ENCODE assay signal across 1 cellular context in the genomic region with DNA sequence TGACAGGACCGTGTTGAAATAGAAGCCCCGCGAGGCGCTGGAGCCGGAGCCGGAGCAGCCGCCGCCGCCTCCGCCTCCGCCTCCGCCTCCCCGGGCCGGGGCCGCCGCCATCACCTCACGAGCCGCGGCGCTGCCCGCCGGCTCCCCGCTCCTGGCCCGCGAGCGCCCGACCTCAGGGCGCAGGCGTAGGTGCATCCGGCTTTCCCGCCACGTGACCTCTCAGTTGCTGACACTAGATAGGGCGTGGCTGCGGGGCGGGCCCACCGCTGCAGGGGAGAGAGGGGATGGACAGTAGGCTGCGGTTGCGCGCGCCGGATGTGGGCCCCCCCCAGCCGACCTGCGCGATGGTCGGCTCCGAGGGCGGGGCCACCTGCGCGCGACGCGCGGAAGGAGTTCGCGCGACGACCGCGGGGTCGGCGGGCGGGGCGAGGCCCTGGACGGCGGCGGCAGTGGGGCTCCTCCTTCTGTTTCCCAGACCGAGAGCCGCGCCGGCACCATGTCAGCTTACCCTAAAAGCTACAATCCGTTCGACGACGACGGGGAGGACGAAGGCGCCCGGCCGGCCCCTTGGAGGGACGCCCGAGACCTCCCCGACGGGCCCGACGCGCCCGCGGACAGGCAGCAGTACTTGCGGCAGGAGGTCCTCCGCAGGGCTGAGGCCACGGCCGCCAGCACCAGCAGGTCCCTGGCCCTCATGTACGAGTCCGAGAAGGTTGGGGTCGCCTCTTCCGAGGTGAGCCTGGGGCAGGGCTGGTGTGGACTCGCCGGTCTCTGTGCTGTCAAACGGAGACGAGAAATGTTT.
TF ChIP-seq lines count a peak whose summit lies in the region.

A gene (minus strand): TSS at position 197 of the 802 bp plus-strand sequence. CDS start 86 bp downstream, at position 111.
A gene (plus strand): TSS at position 393 of the 802 bp plus-strand sequence. CDS start 104 bp downstream, at position 497.

TF ChIP-seq in HepG2, 621 proteins besides CTCF, POLR2A, EP300 and RAD21 (continued from another document and continues in another):
- TF ChIP-seq, protein P1, sequence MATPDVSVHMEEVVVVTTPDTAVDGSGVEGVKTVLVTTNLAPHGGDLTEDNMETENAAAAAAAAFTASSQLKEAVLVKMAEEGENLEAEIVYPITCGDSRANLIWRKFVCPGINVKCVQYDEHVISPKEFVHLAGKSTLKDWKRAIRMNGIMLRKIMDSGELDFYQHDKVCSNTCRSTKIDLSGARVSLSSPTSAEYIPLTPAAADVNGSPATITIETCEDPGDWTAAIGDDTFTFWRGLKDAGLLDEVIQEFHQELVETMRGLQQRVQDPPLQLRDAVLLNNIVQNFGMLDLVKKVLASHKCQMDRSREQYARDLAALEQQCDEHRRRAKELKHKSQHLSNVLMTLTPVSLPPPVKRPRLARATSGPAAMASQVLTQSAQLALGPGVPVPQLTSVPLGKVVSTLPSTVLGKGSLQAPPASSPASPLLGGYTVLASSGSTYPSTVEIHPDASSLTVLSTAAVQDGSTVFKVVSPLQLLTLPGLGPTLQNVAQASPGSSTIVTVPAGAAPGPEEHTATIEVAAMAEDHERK (CRISPR knock-in tag; IDR thresholded peaks at IDR 0.05; ENCODE audit: low read depth), result peak; percentile 38; the same call in 1 of the 2 replicates
- TF ChIP-seq HCFC1 (IDR thresholded peaks at IDR 0.05; ENCODE audit: low read depth, low read length) (no peak; the same call in 1 of the 2 replicates), ZNF543 (CRISPR knock-in tag; IDR thresholded peaks at IDR 0.05) (peak; percentile 58; the same call in 1 of the 2 replicates), ZBTB38 (CRISPR knock-in tag; IDR thresholded peaks at IDR 0.05) (peak; percentile 68; the same call in 1 of the 2 replicates), ZNF546 (CRISPR knock-in tag; conservative IDR thresholded peaks at IDR 0.05) (peak; percentile 61), THAP11 (CRISPR knock-in tag; IDR thresholded peaks at IDR 0.05) (peak; percentile 87), KLF15 (CRISPR knock-in tag; IDR thresholded peaks at IDR 0.05; ENCODE audit: borderline replicate concordance) (peak; percentile 24; the same call in 1 of the 2 replicates), ZNF558 (CRISPR knock-in tag; IDR thresholded peaks at IDR 0.05; ENCODE audit: borderline replicate concordance) (peak; percentile 31; the same call in 1 of the 2 replicates), ZNF17 (CRISPR knock-in tag; IDR thresholded peaks at IDR 0.05) (no peak), MED1 (CRISPR knock-in tag; IDR thresholded peaks at IDR 0.05) (peak; percentile 64; the same call in 1 of the 2 replicates), ZNF644 (CRISPR knock-in tag; IDR thresholded peaks at IDR 0.05; ENCODE audit: low read depth) (no peak), ZNF672 (CRISPR knock-in tag; IDR thresholded peaks at IDR 0.05) (0 out of 2 replicates have a peak, but pooled peaks have one; percentile 15), POLR2G (IDR thresholded peaks at IDR 0.05; ENCODE audit: low read depth, low read length) (peak; percentile 81), KMT2A (CRISPR knock-in tag; IDR thresholded peaks at IDR 0.05) (peak; percentile 34), SNAI1 (CRISPR knock-in tag; IDR thresholded peaks at IDR 0.05; ENCODE audit: borderline replicate concordance) (no peak), CHCHD3 (CRISPR knock-in tag; IDR thresholded peaks at IDR 0.05) (0 out of 2 replicates have a peak, but pooled peaks have one; percentile 22), ZSCAN22 (CRISPR knock-in tag; IDR thresholded peaks at IDR 0.05) (0 out of 2 replicates have a peak, but pooled peaks have one; percentile 60), ZNF274 (CRISPR knock-in tag; IDR thresholded peaks at IDR 0.05) (peak; percentile 26; the same call in 1 of the 2 replicates), JARID2 (CRISPR knock-in tag; IDR thresholded peaks at IDR 0.05; ENCODE audit: insufficient replicate concordance) (peak; percentile 49), SMAD3 (CRISPR knock-in tag; IDR thresholded peaks at IDR 0.05) (no peak), HDAC1 (CRISPR knock-in tag; IDR thresholded peaks at IDR 0.05) (peak; percentile 82), ZBTB7B (CRISPR knock-in tag; IDR thresholded peaks at IDR 0.05) (peak; percentile 41; the same call in 1 of the 2 replicates), ELF1 (CRISPR knock-in tag; IDR thresholded peaks at IDR 0.05) (peak; percentile 70), ZNF263 (CRISPR knock-in tag; IDR thresholded peaks at IDR 0.05) (no peak), ZNF441 (CRISPR knock-in tag; IDR thresholded peaks at IDR 0.05; ENCODE audit: borderline replicate concordance) (no peak; the same call in 1 of the 2 replicates), TARDBP (CRISPR knock-in tag; IDR thresholded peaks at IDR 0.05) (peak; percentile 70; the same call in 1 of the 2 replicates), ZNF331 (CRISPR knock-in tag; IDR thresholded peaks at IDR 0.05) (peak; percentile 27; the same call in 1 of the 2 replicates), NR1H2 (CRISPR knock-in tag; IDR thresholded peaks at IDR 0.05; ENCODE audit: borderline replicate concordance, low read depth) (no peak), RARG (CRISPR knock-in tag; IDR thresholded peaks at IDR 0.05; ENCODE audit: low read depth) (no peak), GTF3A (CRISPR knock-in tag; conservative IDR thresholded peaks at IDR 0.05) (peak; percentile 82; the same call in 1 of the 2 replicates), ZNF720 (CRISPR knock-in tag; IDR thresholded peaks at IDR 0.05) (no peak), MXI1 (IDR thresholded peaks at IDR 0.05; ENCODE audit: borderline replicate concordance, low read depth, low read length) (peak; percentile 62; the same call in 1 of the 3 replicates), KMT2B (CRISPR knock-in tag; IDR thresholded peaks at IDR 0.05) (peak; percentile 66; the same call in 1 of the 2 replicates), KDM1A (CRISPR knock-in tag; IDR thresholded peaks at IDR 0.05) (0 out of 2 replicates have a peak, but pooled peaks have one; percentile 32), ZNF749 (CRISPR knock-in tag; IDR thresholded peaks at IDR 0.05; ENCODE audit: borderline replicate concordance) (0 out of 2 replicates have a peak, but pooled peaks have one; percentile 37), AHR (CRISPR knock-in tag; IDR thresholded peaks at IDR 0.05) (peak; percentile 76; the same call in 1 of the 2 replicates), AGO2 (optimal IDR thresholded peaks at IDR 0.05; ENCODE audit: low read depth, low read length) (peak; percentile 47), ARNTL (CRISPR knock-in tag; IDR thresholded peaks at IDR 0.05) (peak; percentile 97), ZNF773 (CRISPR knock-in tag; IDR thresholded peaks at IDR 0.05; ENCODE audit: borderline replicate concordance) (peak; percentile 49; the same call in 1 of the 2 replicates), ZNF747 (CRISPR knock-in tag; IDR thresholded peaks at IDR 0.05; ENCODE audit: borderline replicate concordance) (0 out of 2 replicates have a peak, but pooled peaks have one; percentile 67)
- TF ChIP-seq, protein P2, sequence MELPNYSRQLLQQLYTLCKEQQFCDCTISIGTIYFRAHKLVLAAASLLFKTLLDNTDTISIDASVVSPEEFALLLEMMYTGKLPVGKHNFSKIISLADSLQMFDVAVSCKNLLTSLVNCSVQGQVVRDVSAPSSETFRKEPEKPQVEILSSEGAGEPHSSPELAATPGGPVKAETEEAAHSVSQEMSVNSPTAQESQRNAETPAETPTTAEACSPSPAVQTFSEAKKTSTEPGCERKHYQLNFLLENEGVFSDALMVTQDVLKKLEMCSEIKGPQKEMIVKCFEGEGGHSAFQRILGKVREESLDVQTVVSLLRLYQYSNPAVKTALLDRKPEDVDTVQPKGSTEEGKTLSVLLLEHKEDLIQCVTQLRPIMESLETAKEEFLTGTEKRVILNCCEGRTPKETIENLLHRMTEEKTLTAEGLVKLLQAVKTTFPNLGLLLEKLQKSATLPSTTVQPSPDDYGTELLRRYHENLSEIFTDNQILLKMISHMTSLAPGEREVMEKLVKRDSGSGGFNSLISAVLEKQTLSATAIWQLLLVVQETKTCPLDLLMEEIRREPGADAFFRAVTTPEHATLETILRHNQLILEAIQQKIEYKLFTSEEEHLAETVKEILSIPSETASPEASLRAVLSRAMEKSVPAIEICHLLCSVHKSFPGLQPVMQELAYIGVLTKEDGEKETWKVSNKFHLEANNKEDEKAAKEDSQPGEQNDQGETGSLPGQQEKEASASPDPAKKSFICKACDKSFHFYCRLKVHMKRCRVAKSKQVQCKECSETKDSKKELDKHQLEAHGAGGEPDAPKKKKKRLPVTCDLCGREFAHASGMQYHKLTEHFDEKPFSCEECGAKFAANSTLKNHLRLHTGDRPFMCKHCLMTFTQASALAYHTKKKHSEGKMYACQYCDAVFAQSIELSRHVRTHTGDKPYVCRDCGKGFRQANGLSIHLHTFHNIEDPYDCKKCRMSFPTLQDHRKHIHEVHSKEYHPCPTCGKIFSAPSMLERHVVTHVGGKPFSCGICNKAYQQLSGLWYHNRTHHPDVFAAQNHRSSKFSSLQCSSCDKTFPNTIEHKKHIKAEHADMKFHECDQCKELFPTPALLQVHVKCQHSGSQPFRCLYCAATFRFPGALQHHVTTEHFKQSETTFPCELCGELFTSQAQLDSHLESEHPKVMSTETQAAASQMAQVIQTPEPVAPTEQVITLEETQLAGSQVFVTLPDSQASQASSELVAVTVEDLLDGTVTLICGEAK (IDR thresholded peaks at IDR 0.05), result no peak
- TF ChIP-seq, protein P2 (CRISPR knock-in tag; IDR thresholded peaks at IDR 0.05), result peak; percentile 81
- TF ChIP-seq, protein P3, sequence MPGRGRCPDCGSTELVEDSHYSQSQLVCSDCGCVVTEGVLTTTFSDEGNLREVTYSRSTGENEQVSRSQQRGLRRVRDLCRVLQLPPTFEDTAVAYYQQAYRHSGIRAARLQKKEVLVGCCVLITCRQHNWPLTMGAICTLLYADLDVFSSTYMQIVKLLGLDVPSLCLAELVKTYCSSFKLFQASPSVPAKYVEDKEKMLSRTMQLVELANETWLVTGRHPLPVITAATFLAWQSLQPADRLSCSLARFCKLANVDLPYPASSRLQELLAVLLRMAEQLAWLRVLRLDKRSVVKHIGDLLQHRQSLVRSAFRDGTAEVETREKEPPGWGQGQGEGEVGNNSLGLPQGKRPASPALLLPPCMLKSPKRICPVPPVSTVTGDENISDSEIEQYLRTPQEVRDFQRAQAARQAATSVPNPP (CRISPR knock-in tag; IDR thresholded peaks at IDR 0.05), result no peak; the same call in 1 of the 2 replicates
- TF ChIP-seq, protein P4, sequence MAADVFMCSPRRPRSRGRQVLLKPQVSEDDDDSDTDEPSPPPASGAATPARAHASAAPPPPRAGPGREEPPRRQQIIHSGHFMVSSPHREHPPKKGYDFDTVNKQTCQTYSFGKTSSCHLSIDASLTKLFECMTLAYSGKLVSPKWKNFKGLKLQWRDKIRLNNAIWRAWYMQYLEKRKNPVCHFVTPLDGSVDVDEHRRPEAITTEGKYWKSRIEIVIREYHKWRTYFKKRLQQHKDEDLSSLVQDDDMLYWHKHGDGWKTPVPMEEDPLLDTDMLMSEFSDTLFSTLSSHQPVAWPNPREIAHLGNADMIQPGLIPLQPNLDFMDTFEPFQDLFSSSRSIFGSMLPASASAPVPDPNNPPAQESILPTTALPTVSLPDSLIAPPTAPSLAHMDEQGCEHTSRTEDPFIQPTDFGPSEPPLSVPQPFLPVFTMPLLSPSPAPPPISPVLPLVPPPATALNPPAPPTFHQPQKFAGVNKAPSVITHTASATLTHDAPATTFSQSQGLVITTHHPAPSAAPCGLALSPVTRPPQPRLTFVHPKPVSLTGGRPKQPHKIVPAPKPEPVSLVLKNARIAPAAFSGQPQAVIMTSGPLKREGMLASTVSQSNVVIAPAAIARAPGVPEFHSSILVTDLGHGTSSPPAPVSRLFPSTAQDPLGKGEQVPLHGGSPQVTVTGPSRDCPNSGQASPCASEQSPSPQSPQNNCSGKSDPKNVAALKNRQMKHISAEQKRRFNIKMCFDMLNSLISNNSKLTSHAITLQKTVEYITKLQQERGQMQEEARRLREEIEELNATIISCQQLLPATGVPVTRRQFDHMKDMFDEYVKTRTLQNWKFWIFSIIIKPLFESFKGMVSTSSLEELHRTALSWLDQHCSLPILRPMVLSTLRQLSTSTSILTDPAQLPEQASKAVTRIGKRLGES (CRISPR knock-in tag; IDR thresholded peaks at IDR 0.05; ENCODE audit: borderline replicate concordance), result no peak
- TF ChIP-seq, protein P5, sequence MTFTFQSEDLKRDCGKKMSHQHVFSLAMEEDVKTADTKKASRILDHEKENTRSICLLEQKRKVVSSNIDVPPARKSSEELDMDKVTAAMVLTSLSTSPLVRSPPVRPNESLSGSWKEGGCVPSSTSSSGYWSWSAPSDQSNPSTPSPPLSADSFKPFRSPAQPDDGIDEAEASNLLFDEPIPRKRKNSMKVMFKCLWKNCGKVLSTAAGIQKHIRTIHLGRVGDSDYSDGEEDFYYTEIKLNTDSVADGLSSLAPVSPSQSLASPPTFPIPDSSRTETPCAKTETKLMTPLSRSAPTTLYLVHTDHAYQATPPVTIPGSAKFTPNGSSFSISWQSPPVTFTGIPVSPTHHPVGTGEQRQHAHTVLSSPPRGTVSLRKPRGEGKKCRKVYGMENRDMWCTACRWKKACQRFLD (CRISPR knock-in tag; IDR thresholded peaks at IDR 0.05; ENCODE audit: borderline replicate concordance), result peak; percentile 41; the same call in 1 of the 2 replicates
- TF ChIP-seq, protein P6, sequence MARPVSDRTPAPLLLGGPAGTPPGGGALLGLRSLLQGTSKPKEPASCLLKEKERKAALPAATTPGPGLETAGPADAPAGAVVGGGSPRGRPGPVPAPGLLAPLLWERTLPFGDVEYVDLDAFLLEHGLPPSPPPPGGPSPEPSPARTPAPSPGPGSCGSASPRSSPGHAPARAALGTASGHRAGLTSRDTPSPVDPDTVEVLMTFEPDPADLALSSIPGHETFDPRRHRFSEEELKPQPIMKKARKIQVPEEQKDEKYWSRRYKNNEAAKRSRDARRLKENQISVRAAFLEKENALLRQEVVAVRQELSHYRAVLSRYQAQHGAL (CRISPR knock-in tag; IDR thresholded peaks at IDR 0.05; ENCODE audit: not compliant biosample characterization), result peak; percentile 24
